ENCODE assay signal across 2 cellular contexts in the genomic region with DNA sequence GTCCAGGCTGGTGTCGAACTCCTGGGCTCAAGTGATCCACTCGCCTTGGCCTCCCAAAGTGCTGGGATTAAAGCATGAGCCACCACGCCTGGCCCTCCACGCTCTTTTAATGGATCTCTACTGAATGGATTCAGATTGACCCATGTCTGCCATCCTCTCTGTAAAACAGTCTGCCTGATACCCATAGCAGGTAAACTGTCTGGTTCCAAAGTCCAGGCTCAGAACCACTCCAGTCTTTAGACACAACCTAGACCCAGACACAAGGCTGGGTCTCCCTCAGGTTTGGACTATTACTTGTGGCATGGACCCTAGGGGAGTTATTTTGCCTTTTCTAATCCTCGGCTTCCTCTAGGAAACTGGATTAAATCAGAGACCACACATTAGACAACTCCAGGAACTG.
TF ChIP-seq lines count a peak whose summit lies in the region.

No MANE protein-coding gene starts in this region.

TF ChIP-seq in HepG2, 621 proteins besides CTCF, POLR2A, EP300 and RAD21 (continues in another document):
- TF ChIP-seq SMYD3 (CRISPR knock-in tag; IDR thresholded peaks at IDR 0.05), result no peak
- no peak for TF ChIP-seq ZSCAN31 (CRISPR knock-in tag; IDR thresholded peaks at IDR 0.05; ENCODE audit: low read depth)
- TF ChIP-seq, protein P1, sequence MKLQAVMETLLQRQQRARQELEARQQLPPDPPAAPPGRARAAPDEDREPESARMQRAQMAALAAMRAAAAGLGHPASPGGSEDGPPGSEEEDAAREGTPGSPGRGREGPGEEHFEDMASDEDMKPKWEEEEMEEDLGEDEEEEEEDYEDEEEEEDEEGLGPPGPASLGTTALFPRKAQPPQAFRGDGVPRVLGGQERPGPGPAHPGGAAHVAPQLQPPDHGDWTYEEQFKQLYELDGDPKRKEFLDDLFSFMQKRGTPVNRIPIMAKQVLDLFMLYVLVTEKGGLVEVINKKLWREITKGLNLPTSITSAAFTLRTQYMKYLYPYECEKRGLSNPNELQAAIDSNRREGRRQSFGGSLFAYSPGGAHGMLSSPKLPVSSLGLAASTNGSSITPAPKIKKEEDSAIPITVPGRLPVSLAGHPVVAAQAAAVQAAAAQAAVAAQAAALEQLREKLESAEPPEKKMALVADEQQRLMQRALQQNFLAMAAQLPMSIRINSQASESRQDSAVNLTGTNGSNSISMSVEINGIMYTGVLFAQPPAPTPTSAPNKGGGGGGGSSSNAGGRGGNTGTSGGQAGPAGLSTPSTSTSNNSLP (IDR thresholded peaks at IDR 0.05; ENCODE audit: low read depth, low read length), result no peak
- TF ChIP-seq FOSL1 (CRISPR knock-in tag; IDR thresholded peaks at IDR 0.05; ENCODE audit: borderline replicate concordance), result no peak
- TF ChIP-seq MAZ (IDR thresholded peaks at IDR 0.05; ENCODE audit: borderline replicate concordance, low read depth, low read length), result no peak
- TF ChIP-seq MAZ (CRISPR knock-in tag; IDR thresholded peaks at IDR 0.05; ENCODE audit: low read depth), result no peak
- no peak for TF ChIP-seq ZNF292 (CRISPR knock-in tag; IDR thresholded peaks at IDR 0.05; ENCODE audit: borderline replicate concordance, low read depth)
- TF ChIP-seq HOXA9 (CRISPR knock-in tag; IDR thresholded peaks at IDR 0.05; ENCODE audit: borderline replicate concordance), result no peak
- TF ChIP-seq ZBTB8A (CRISPR knock-in tag; IDR thresholded peaks at IDR 0.05; ENCODE audit: borderline replicate concordance, low read depth), result no peak
- TF ChIP-seq STAT5B (CRISPR knock-in tag; IDR thresholded peaks at IDR 0.05), result no peak
- TF ChIP-seq, protein P2, sequence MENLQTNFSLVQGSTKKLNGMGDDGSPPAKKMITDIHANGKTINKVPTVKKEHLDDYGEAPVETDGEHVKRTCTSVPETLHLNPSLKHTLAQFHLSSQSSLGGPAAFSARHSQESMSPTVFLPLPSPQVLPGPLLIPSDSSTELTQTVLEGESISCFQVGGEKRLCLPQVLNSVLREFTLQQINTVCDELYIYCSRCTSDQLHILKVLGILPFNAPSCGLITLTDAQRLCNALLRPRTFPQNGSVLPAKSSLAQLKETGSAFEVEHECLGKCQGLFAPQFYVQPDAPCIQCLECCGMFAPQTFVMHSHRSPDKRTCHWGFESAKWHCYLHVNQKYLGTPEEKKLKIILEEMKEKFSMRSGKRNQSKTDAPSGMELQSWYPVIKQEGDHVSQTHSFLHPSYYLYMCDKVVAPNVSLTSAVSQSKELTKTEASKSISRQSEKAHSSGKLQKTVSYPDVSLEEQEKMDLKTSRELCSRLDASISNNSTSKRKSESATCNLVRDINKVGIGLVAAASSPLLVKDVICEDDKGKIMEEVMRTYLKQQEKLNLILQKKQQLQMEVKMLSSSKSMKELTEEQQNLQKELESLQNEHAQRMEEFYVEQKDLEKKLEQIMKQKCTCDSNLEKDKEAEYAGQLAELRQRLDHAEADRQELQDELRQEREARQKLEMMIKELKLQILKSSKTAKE (CRISPR knock-in tag; IDR thresholded peaks at IDR 0.05; ENCODE audit: borderline replicate concordance), result no peak
- TF ChIP-seq ZNF747 (CRISPR knock-in tag; IDR thresholded peaks at IDR 0.05; ENCODE audit: borderline replicate concordance), result no peak
- TF ChIP-seq ZNF10 (CRISPR knock-in tag; IDR thresholded peaks at IDR 0.05; ENCODE audit: borderline replicate concordance, low read depth), result no peak
- TF ChIP-seq, protein P3, sequence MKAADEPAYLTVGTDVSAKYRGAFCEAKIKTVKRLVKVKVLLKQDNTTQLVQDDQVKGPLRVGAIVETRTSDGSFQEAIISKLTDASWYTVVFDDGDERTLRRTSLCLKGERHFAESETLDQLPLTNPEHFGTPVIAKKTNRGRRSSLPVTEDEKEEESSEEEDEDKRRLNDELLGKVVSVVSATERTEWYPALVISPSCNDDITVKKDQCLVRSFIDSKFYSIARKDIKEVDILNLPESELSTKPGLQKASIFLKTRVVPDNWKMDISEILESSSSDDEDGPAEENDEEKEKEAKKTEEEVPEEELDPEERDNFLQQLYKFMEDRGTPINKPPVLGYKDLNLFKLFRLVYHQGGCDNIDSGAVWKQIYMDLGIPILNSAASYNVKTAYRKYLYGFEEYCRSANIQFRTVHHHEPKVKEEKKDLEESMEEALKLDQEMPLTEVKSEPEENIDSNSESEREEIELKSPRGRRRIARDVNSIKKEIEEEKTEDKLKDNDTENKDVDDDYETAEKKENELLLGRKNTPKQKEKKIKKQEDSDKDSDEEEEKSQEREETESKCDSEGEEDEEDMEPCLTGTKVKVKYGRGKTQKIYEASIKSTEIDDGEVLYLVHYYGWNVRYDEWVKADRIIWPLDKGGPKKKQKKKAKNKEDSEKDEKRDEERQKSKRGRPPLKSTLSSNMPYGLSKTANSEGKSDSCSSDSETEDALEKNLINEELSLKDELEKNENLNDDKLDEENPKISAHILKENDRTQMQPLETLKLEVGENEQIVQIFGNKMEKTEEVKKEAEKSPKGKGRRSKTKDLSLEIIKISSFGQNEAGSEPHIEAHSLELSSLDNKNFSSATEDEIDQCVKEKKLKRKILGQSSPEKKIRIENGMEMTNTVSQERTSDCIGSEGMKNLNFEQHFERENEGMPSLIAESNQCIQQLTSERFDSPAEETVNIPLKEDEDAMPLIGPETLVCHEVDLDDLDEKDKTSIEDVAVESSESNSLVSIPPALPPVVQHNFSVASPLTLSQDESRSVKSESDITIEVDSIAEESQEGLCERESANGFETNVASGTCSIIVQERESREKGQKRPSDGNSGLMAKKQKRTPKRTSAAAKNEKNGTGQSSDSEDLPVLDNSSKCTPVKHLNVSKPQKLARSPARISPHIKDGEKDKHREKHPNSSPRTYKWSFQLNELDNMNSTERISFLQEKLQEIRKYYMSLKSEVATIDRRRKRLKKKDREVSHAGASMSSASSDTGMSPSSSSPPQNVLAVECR (CRISPR knock-in tag; IDR thresholded peaks at IDR 0.05; ENCODE audit: borderline replicate concordance), result no peak
- no peak for TF ChIP-seq GABPB1 (CRISPR knock-in tag; IDR thresholded peaks at IDR 0.05)
- no peak for TF ChIP-seq HHEX (CRISPR knock-in tag; IDR thresholded peaks at IDR 0.05)
- 0 out of 2 replicates have a peak, but pooled peaks have one; percentile 16 for TF ChIP-seq SAP130 (CRISPR knock-in tag; IDR thresholded peaks at IDR 0.05; ENCODE audit: low read depth)
- TF ChIP-seq ZNF510 (CRISPR knock-in tag; IDR thresholded peaks at IDR 0.05; ENCODE audit: low read depth), result no peak
- peak; percentile 79 for TF ChIP-seq HNF4A (CRISPR knock-in tag; IDR thresholded peaks at IDR 0.05)
- TF ChIP-seq ZNF644 (CRISPR knock-in tag; IDR thresholded peaks at IDR 0.05; ENCODE audit: low read depth), result peak; percentile 66
- peak; percentile 8 for TF ChIP-seq TEAD3 (CRISPR knock-in tag; optimal IDR thresholded peaks at IDR 0.05; ENCODE audit: borderline replicate concordance)

TF ChIP-seq in liver, 16 proteins besides CTCF, POLR2A, EP300 and RAD21:
- TF ChIP-seq FOXA1 (IDR thresholded peaks at IDR 0.05) (no peak), HNF4A (conservative IDR thresholded peaks at IDR 0.05) (peak; percentile 8 to 28)
